ENCODE assay signal across 22 cellular contexts in genomic region chr17:45752246-45752645, GRCh38. TPM values are rescaled to one million over a fixed set of nuclear protein-coding genes. Genes with fewer than 3 reads are reported as not detected.
DNase-seq lines count a peak whose midpoint lies in the region; ATAC-seq, FAIRE-seq and TF ChIP-seq lines count a peak whose summit lies in the region.
"Had no signal": no experiment of that assay in that cellular context is flagged by ENCODE, and none has a peak within 500 bp of the region (broad histone marks: within the 10 kb centered on the region; RNA-seq: fewer than 3 reads in every experiment).

No MANE protein-coding gene starts in this region.

- intact Hi-C loops in kidney (cut with DNase I) (no loop called here), spleen (cut with DNase I; ENCODE audit: low total_unique reads) (no loop called here)
- intact Hi-C loops in CD4-positive, alpha-beta T cell (cut with DNase I, micrococcal nuclease) = no loop called here

- CTCF ChIA-PET in A549 (lab: Yijun Ruan, JAX) = interaction anchor here (0.6 kb wide), 1 partner anchor 558 kb away, joined by 3 read pairs; no protein-coding TSS in a partner anchor
- CTCF ChIA-PET in CD4-positive, alpha-beta T cell (lab: Charles Lee) = no interaction called here

- no peaks in the 10 kb centered on the region for H3K4me1 Mint-ChIP-seq in CD4-positive, alpha-beta T cell (ENCODE audit: low read depth)
- H3K4me1 Mint-ChIP-seq: CD4-positive, CD25-positive, alpha-beta regulatory T cell; GM23338 had no signal

- no peak overlapping the region for H3K4me3 Mint-ChIP-seq in CD4-positive, alpha-beta T cell
- H3K4me3 Mint-ChIP-seq: CD4-positive, CD25-positive, alpha-beta regulatory T cell; GM23338; HFFc6 had no signal

- no peak overlapping the region for H3K4me2 ChIP-seq in A549
- H3K4me2 ChIP-seq: GM23338 had no signal

- ATAC-seq in A549 = no peak
- no peak for ATAC-seq in CD4-positive, alpha-beta T cell (ENCODE audit: poor library complexity)
- ATAC-seq: GM23338, HCT116 had no signal

- 40% methylated on average over 9 of the region's 9 CpGs for WGBS in A549 (ENCODE audit: missing lambda C conversion rate)
- WGBS in spleen, 5 donors = 75 to 83% (median 79%) methylated on average over 9 of the region's 9 CpGs

- peaks cover 0 to 70% (median 7%) of the 10 kb centered on the region in 7 donors for H3K27me3 ChIP-seq in spleen (replicated peaks in 1 of 7)
- peaks cover 30% of the 10 kb centered on the region for H3K27me3 ChIP-seq in CD4-positive, alpha-beta T cell (ENCODE audit: control insufficient read depth, insufficient read depth, low read length)
- H3K27me3 ChIP-seq: BE2C had no signal

- no peaks in the 10 kb centered on the region for H3K4me1 ChIP-seq in A549
- H3K4me1 ChIP-seq in kidney (ENCODE audit: control insufficient read depth in 1 of 2, insufficient read depth in 1 of 2, low read depth in 1 of 2, low read length in 2 of 2) = no peaks in the 10 kb centered on the region
- no peaks in the 10 kb centered on the region for H3K4me1 ChIP-seq in spleen
- H3K4me1 ChIP-seq: BE2C, Caco-2 had no signal

- TF ChIP-seq RAD21 in A549 (conservative IDR thresholded peaks at IDR 0.05 in 1 of 2, IDR thresholded peaks at IDR 0.05 in 1 of 2) = no peak

- no peaks in the 10 kb centered on the region for H3K9me3 ChIP-seq in A549
- no peaks in the 10 kb centered on the region for H3K9me3 ChIP-seq in kidney (ENCODE audit: control insufficient read depth in 1 of 2, low read length in 2 of 2)
- no peaks in the 10 kb centered on the region for H3K9me3 ChIP-seq in spleen
- H3K9me3 ChIP-seq in CD4-positive, alpha-beta T cell (ENCODE audit: control insufficient read depth, low read length) = no peaks in the 10 kb centered on the region
- H3K9me3 ChIP-seq: BE2C, Caco-2 had no signal

- no peak for TF ChIP-seq EP300 in A549 (IDR thresholded peaks at IDR 0.05)

- peaks cover 41% of the 10 kb centered on the region for H3K27me3 Mint-ChIP-seq in CD4-positive, alpha-beta T cell

- peak; percentile 61 for FAIRE-seq in A549 (lab: Jason Lieb, UNC)
- FAIRE-seq in kidney (lab: Jason Lieb, UNC) = no peak
- FAIRE-seq: D721Med, GM12892, GM18507, HTR-8/SVneo had no signal

- no peak overlapping the region for H3K9ac ChIP-seq in kidney (ENCODE audit: low read length in 2 of 2)

- TF ChIP-seq POLR2A in A549 (IDR thresholded peaks at IDR 0.05; ENCODE audit: low read length) (no peak), spleen (IDR thresholded peaks at IDR 0.05) (no peak)

- no peak overlapping the region for H3K27ac ChIP-seq in A549
- no peak overlapping the region for H3K27ac ChIP-seq in kidney (ENCODE audit: low read depth in 2 of 2, low read length in 2 of 2)
- H3K27ac ChIP-seq in spleen = no peak overlapping the region
- H3K27ac ChIP-seq in CD4-positive, alpha-beta T cell (ENCODE audit: low read depth, low read length) = no peak overlapping the region

- TF ChIP-seq CTCF in A549 (IDR thresholded peaks at IDR 0.05) (no peak), kidney (IDR thresholded peaks at IDR 0.05; ENCODE audit: borderline replicate concordance, extremely low read depth, insufficient read depth) (no peak), spleen (IDR thresholded peaks at IDR 0.05 in 8 of 11, conservative IDR thresholded peaks at IDR 0.05 in 3 of 11) (no peak)
- no peak for TF ChIP-seq CTCF in CD4-positive, alpha-beta T cell (IDR thresholded peaks at IDR 0.05)

- H3K36me3 ChIP-seq in kidney (ENCODE audit: control insufficient read depth in 1 of 2, insufficient read depth in 2 of 2, low read length in 2 of 2) = no peaks in the 10 kb centered on the region
- no peaks in the 10 kb centered on the region for H3K36me3 ChIP-seq in spleen
- H3K36me3 ChIP-seq: BE2C had no signal

- no peaks in the 10 kb centered on the region for H3K9me3 Mint-ChIP-seq in CD4-positive, alpha-beta T cell
- H3K9me3 Mint-ChIP-seq: CD4-positive, CD25-positive, alpha-beta regulatory T cell; GM23338; HFFc6 had no signal

- DNase-seq in A549 (ENCODE audit: low read depth in 1 of 2, low spot score in 1 of 2) (no peak), NCI-H69 (lab: John Stamatoyannopoulos, UW) (peak; percentile 28), kidney (peak; percentile 15), spleen (peak; percentile 22), NCI-H1694 (lab: John Stamatoyannopoulos, UW) (no peak)
- DNase-seq in CD4-positive, alpha-beta T cell = no peak
- DNase-seq: ACHN; BE2C; C1 segment of cervical spinal cord; Caco-2; CD4-positive, CD25-positive, alpha-beta regulatory T cell; DMS79; GDM1; H7; HFFc6; IMR-90 had no signal

- H3K4me3 ChIP-seq in A549 (no peak overlapping the region), kidney (ENCODE audit: low read length in 2 of 2) (no peak overlapping the region), spleen (no peak overlapping the region)
- H3K4me3 ChIP-seq: GM23338 had no signal

- POLR2A ChIA-PET in A549 (lab: Yijun Ruan, JAX) = no interaction called here
- POLR2A ChIA-PET in CD4-positive, alpha-beta T cell (lab: Charles Lee) = no interaction called here

- H3K27ac Mint-ChIP-seq in CD4-positive, alpha-beta T cell = no peak overlapping the region
- H3K27ac Mint-ChIP-seq: CD4-positive, CD25-positive, alpha-beta regulatory T cell; GM23338; HFFc6 had no signal

- no peaks in the 10 kb centered on the region for H3K36me3 Mint-ChIP-seq in CD4-positive, alpha-beta T cell (ENCODE audit: low read depth)
- H3K36me3 Mint-ChIP-seq: CD4-positive, CD25-positive, alpha-beta regulatory T cell had no signal

TF ChIP-seq in A549, 52 proteins besides CTCF, POLR2A, EP300 and RAD21:
- TF ChIP-seq ZSCAN20 (CRISPR knock-in tag; IDR thresholded peaks at IDR 0.05) = no peak
- 0 out of 4 replicates have a peak, but pooled peaks of 1 of the 2 experiments have one; percentile 28 for TF ChIP-seq CEBPB (IDR thresholded peaks at IDR 0.05)

RNA-seq across cellular contexts. Expression of gene CRHR1, which starts 31.9 kb away (rescaled TPM):
- polyA plus RNA-seq in A549 (2011; rRNA removed) = 0.09 TPM in 1 of 2 replicates, not detected in the other
- 0.04 and 0.08 TPM in 2 replicates for polyA plus RNA-seq in A549 (2012; cell fraction: cytosol; rRNA removed)
- 0.05 and 0.10 TPM in 2 replicates for polyA plus RNA-seq in A549 (2012; cell fraction: nucleus; rRNA removed)
- 0.12 TPM in 1 of 3 replicates, not detected in the others for polyA plus RNA-seq in A549 (2017; fragmentation: RNase III; extraction: RNeasy Plus Mini Kit Qiagen cat#74134 plus additional on column Dnase treatment)
- not detected in 2 replicates for polyA minus RNA-seq in A549 (2011; rRNA and poly(A)+ RNA removed)
- total RNA-seq in kidney = not detected
- not detected for polyA plus RNA-seq in kidney (ENCODE audit: insufficient read depth, low read depth, low replicate concordance)
- total RNA-seq in spleen = not detected
- polyA plus RNA-seq in spleen = under 1 TPM in 1 of 3 donors, not detected in 2; 0.22 TPM
- total RNA-seq in CD4-positive, alpha-beta T cell = not detected
- total RNA-seq: Caco-2; CD4-positive, CD25-positive, alpha-beta regulatory T cell; HFFc6; IMR-90 had no signal
- polyA plus RNA-seq: CD4-positive, CD25-positive, alpha-beta regulatory T cell; IMR-90 had no signal

Comparison
In these comparisons a context has a peak if more than half of its experiments do, and no peak if none do; other contexts are left out.
1. DNase-seq: peak in NCI-H69 (single experiment), kidney (single experiment) and spleen (single experiment); none in A549 (0 of 2), CD4-positive, alpha-beta T cell (0 of 10) and NCI-H1694 (single experiment).